8 cellular contexts compared by ENCODE assay signal in genomic region chr4:112517067-112517588, GRCh38.
DNase-seq lines count a peak whose midpoint lies in the region; ATAC-seq and TF ChIP-seq lines count a peak whose summit lies in the region.

No MANE protein-coding gene starts in this region.

- no peaks in the 10 kb centered on the region for H3K36me3 ChIP-seq in effector memory CD4-positive, alpha-beta T cell (ENCODE audit: control insufficient read depth, insufficient read depth, low read length)

- DNase-seq in GM10266 (ENCODE audit: extremely low spot score) (peak; percentile 76), HuH-7.5 (ENCODE audit: low spot score) (peak; percentile 31), NOMO-1 treated with dmso at 0.1 percent for 144 hours (lab: John Stamatoyannopoulos, UW; ENCODE audit: unreplicated experiment) (no peak), NCI-H1105 treated with DMSO at 0.1 percent for 48 hours (lab: John Stamatoyannopoulos, UW) (no peak)
- no peak for DNase-seq in effector memory CD4-positive, alpha-beta T cell
- DNase-seq in stimulated activated CD4-positive, alpha-beta T cell treated with anti-CD3 and anti-CD28 coated beads, Interleukin-4, amount 100 ng/mL, for 24 hours: no peak

- ATAC-seq in GM19452 (IDR thresholded peaks at IDR 0.05; ENCODE audit: unreplicated experiment): peak; percentile 12
- ATAC-seq in HG03520 (IDR thresholded peaks at IDR 0.05; ENCODE audit: unreplicated experiment): no peak

- H3K4me3 ChIP-seq in effector memory CD4-positive, alpha-beta T cell (ENCODE audit: insufficient read depth, low read depth, low read length, poor library complexity, severe bottlenecking): peak overlapping the region; percentile 50

- H3K4me1 ChIP-seq in effector memory CD4-positive, alpha-beta T cell (ENCODE audit: control insufficient read depth, insufficient read depth, low read length, poor library complexity, severe bottlenecking): peaks cover 38% of the 10 kb centered on the region

- H3K27me3 ChIP-seq in effector memory CD4-positive, alpha-beta T cell (replicated peaks; ENCODE audit: control insufficient read depth, insufficient read depth, low read length, poor library complexity, severe bottlenecking): peaks cover 92% of the 10 kb centered on the region

- H3K9me3 ChIP-seq in effector memory CD4-positive, alpha-beta T cell (ENCODE audit: control insufficient read depth, low read length): no peaks in the 10 kb centered on the region

- peak; percentile 50 for TF ChIP-seq CTCF in GM10266 (IDR thresholded peaks at IDR 0.05; ENCODE audit: control insufficient read depth, insufficient read depth, low read depth, missing control alignments)

- H3K27ac ChIP-seq in effector memory CD4-positive, alpha-beta T cell (ENCODE audit: insufficient read depth, low read length, poor library complexity, severe bottlenecking): no peak overlapping the region

Comparison
In these comparisons a context has a peak if more than half of its experiments do, and no peak if none do; other contexts are left out.
1. DNase-seq: peak in GM10266 (single experiment) and HuH-7.5 (single experiment); none in effector memory CD4-positive, alpha-beta T cell (0 of 3), NOMO-1 treated with dmso at 0.1 percent for 144 hours (single experiment), stimulated activated CD4-positive, alpha-beta T cell treated with anti-CD3 and anti-CD28 coated beads, Interleukin-4, amount 100 ng/mL, for 24 hours (single experiment) and NCI-H1105 treated with DMSO at 0.1 percent for 48 hours (single experiment).